ENCODE assay signal across 24 cellular contexts in genomic region chr14:105336477-105337287, GRCh38. TPM values are rescaled to one million over a fixed set of nuclear protein-coding genes. Genes with fewer than 3 reads are reported as not detected.
DNase-seq lines count a peak whose midpoint lies in the region; ATAC-seq and TF ChIP-seq lines count a peak whose summit lies in the region.
"Had no signal": no experiment of that assay in that cellular context is flagged by ENCODE, and none has a peak within 500 bp of the region (broad histone marks: within the 10 kb centered on the region; RNA-seq: fewer than 3 reads in every experiment).

No MANE protein-coding gene starts in this region.

- no peaks in the 10 kb centered on the region for H3K4me1 ChIP-seq in H9 (ENCODE audit: insufficient read depth, low read length)
- H3K4me1 ChIP-seq in psoas muscle = peaks cover 80% of the 10 kb centered on the region
- H3K4me1 ChIP-seq: uterus had no signal

- ATAC-seq in psoas muscle = no peak
- ATAC-seq in GM19328 (IDR thresholded peaks at IDR 0.05; ENCODE audit: unreplicated experiment) = no peak
- no peak for ATAC-seq in GM18511 (IDR thresholded peaks at IDR 0.05; ENCODE audit: unreplicated experiment)
- ATAC-seq: activated CD4-positive, alpha-beta T cell treated with anti-CD3 and anti-CD28 coated beads for 36 hours; activated CD8-positive, alpha-beta T cell treated with anti-CD3 and anti-CD28 coated beads, Interleukin-2, amount 10 ng/mL, durations not matched to agents 7 days and 5 days; stimulated activated effector memory CD8-positive, alpha-beta T cell treated with anti-CD3 and anti-CD28 coated beads, Interleukin-12 subunit alpha, Interleukin-12 subunit beta, amount 100 ng/mL, for 72 hours had no signal

- H3K4me1 Mint-ChIP-seq in H9 (peaks cover 12 to 27% of the 10 kb centered on the region in 2 experiments), endothelial cell (ENCODE audit: unreplicated experiment) (peaks cover 22% of the 10 kb centered on the region)

- H4K8ac ChIP-seq in H9 (replicated peaks; ENCODE audit: insufficient read length, low read depth, low read length) = no peak overlapping the region

- H3K14ac ChIP-seq in H9 (ENCODE audit: insufficient read depth, low read length) = no peak overlapping the region

- H2AFZ ChIP-seq in H9 (ENCODE audit: low read length) = no peak overlapping the region

- intact Hi-C loops in psoas muscle (cut with DNase I) = no loop called here

- no peak for TF ChIP-seq CTCF in H9 (conservative IDR thresholded peaks at IDR 0.05)
- no peak for TF ChIP-seq CTCF in endothelial cell (IDR thresholded peaks at IDR 0.05; ENCODE audit: unreplicated experiment)
- TF ChIP-seq CTCF in psoas muscle (IDR thresholded peaks at IDR 0.05) = no peak

- no peak overlapping the region for H2BK5ac ChIP-seq in H9 (ENCODE audit: insufficient read length, low read length)

- peaks cover 2% of the 10 kb centered on the region for H4K20me1 ChIP-seq in H9 (ENCODE audit: control insufficient read depth, insufficient read depth, insufficient read length)

- H3K4me3 ChIP-seq in psoas muscle (no peak overlapping the region), H7 (ENCODE audit: insufficient read depth, low read depth, low read length) (no peak overlapping the region)
- H3K4me3 ChIP-seq: suprapubic skin, uterus had no signal

- H3K36me3 ChIP-seq in psoas muscle (ENCODE audit: insufficient read depth in 1 of 2, low read depth in 1 of 2) (no peaks in the 10 kb centered on the region), H7 (replicated peaks; ENCODE audit: control insufficient read depth, insufficient read depth, low read length) (no peaks in the 10 kb centered on the region)
- H3K36me3 ChIP-seq: suprapubic skin, uterus had no signal

- no peak overlapping the region for H3K4ac ChIP-seq in H9 (ENCODE audit: low read depth, low read length)

- H3K79me1 ChIP-seq in H9 (ENCODE audit: insufficient read depth, low read depth, low read length, poor library complexity, severe bottlenecking) = peaks cover 5% of the 10 kb centered on the region

- H3K27me3 Mint-ChIP-seq in H9 (ENCODE audit: low read depth) = no peaks in the 10 kb centered on the region; the same call in 1 of the 2 replicates
- H3K27me3 Mint-ChIP-seq in endothelial cell (ENCODE audit: unreplicated experiment) = peaks cover 13% of the 10 kb centered on the region
- H3K27me3 Mint-ChIP-seq: activated CD4-positive, alpha-beta T cell treated with anti-CD3 and anti-CD28 coated beads for 36 hours had no signal

- no peak overlapping the region for H3T11ph ChIP-seq in H9 (ENCODE audit: low read length)

- H2BK120ac ChIP-seq in H9 (ENCODE audit: low read depth, low read length, poor library complexity, severe bottlenecking) = no peak overlapping the region

- no peak overlapping the region for H3K18ac ChIP-seq in H9 (ENCODE audit: insufficient read length, low read depth, low read length)

- WGBS in H9 (ENCODE audit: extremely low coverage, insufficient read length, low lambda C conversion rate) = no CpG with 5 or more reads among the region's 26 CpGs
- 68 to 79% (median 69%) methylated on average over 26 of the region's 26 CpGs for WGBS in psoas muscle, 3 donors

- H2BK15ac ChIP-seq in H9 (ENCODE audit: low read depth, low read length) = no peak overlapping the region

- H4K5ac ChIP-seq in H9 (ENCODE audit: insufficient read length, low read depth, low read length) = no peak overlapping the region

- H2AK5ac ChIP-seq in H9 (ENCODE audit: insufficient read length, low read length) = no peak overlapping the region

- H3K9me3 ChIP-seq in H9 (ENCODE audit: control insufficient read depth, low read depth, low read length) = no peaks in the 10 kb centered on the region
- H3K9me3 ChIP-seq in psoas muscle = no peaks in the 10 kb centered on the region
- H3K9me3 ChIP-seq: suprapubic skin, uterus had no signal

- no peak overlapping the region for H3K4me3 Mint-ChIP-seq in H9
- no peak overlapping the region for H3K4me3 Mint-ChIP-seq in endothelial cell (ENCODE audit: unreplicated experiment)
- H3K4me3 Mint-ChIP-seq: activated CD4-positive, alpha-beta T cell treated with anti-CD3 and anti-CD28 coated beads for 36 hours; activated CD8-positive, alpha-beta T cell treated with anti-CD3 and anti-CD28 coated beads, Interleukin-2, amount 10 ng/mL, durations not matched to agents 7 days and 5 days; activated naive CD8-positive, alpha-beta T cell treated with anti-CD3 and anti-CD28 coated beads, Interleukin-2, amount 10 ng/mL, durations not matched to agents 7 days and 5 days; stimulated activated effector memory CD8-positive, alpha-beta T cell treated with anti-CD3 and anti-CD28 coated beads, Interleukin-12 subunit alpha, Interleukin-12 subunit beta, amount 100 ng/mL, for 72 hours had no signal

- no peak overlapping the region for H3K9ac ChIP-seq in H9 (ENCODE audit: extremely low read depth, insufficient read length, low read length)

- no peak overlapping the region for H3K27ac ChIP-seq in H9 (ENCODE audit: insufficient read length, low read depth, low read length)
- peak overlapping the region; percentile 41 for H3K27ac ChIP-seq in psoas muscle
- H3K27ac ChIP-seq: RWPE1, suprapubic skin, uterus had no signal

- H3K9me3 Mint-ChIP-seq in H9 = peaks cover 0 to 4% of the 10 kb centered on the region in 2 experiments; a peak in 1 of 5 replicates
- no peaks in the 10 kb centered on the region for H3K9me3 Mint-ChIP-seq in endothelial cell (ENCODE audit: unreplicated experiment)
- H3K9me3 Mint-ChIP-seq: activated naive CD8-positive, alpha-beta T cell treated with anti-CD3 and anti-CD28 coated beads, Interleukin-2, amount 10 ng/mL, durations not matched to agents 7 days and 5 days; stimulated activated effector memory CD8-positive, alpha-beta T cell treated with anti-CD3 and anti-CD28 coated beads, Interleukin-12 subunit alpha, Interleukin-12 subunit beta, amount 100 ng/mL, for 72 hours had no signal

- no peak overlapping the region for H3K23ac ChIP-seq in H9 (ENCODE audit: insufficient read length, low read depth, low read length)

- H3K27me3 ChIP-seq in H9 (ENCODE audit: insufficient read depth, low read length) = no peaks in the 10 kb centered on the region
- no peaks in the 10 kb centered on the region for H3K27me3 ChIP-seq in psoas muscle (ENCODE audit: insufficient read depth in 3 of 3, low read length in 2 of 3)
- H3K27me3 ChIP-seq in H7 (ENCODE audit: control insufficient read depth, insufficient read depth, low read length) = no peaks in the 10 kb centered on the region
- H3K27me3 ChIP-seq: suprapubic skin, uterus had no signal

- no peak overlapping the region for H3K4me2 ChIP-seq in H9 (ENCODE audit: insufficient read depth, insufficient read length, low read length)

- H3K56ac ChIP-seq in H9 (ENCODE audit: insufficient read length, low read depth, low read length) = no peak overlapping the region

- no peak overlapping the region for H2BK20ac ChIP-seq in H9 (ENCODE audit: low read depth, low read length, poor library complexity, severe bottlenecking)

- H3K79me2 ChIP-seq in H9 (ENCODE audit: insufficient read depth, low read length) = peaks cover 8% of the 10 kb centered on the region; the same call in 1 of the 2 replicates

- DNase-seq in H9 = no peak
- DNase-seq in NCI-H2171 treated with DMSO at 0.1 percent for 48 hours (lab: John Stamatoyannopoulos, UW) = peak; percentile 9
- DNase-seq in endothelial cell (ENCODE audit: low spot score) = no peak
- no peak for DNase-seq in psoas muscle
- no peak for DNase-seq in H7
- DNase-seq in stimulated activated naive CD4-positive, alpha-beta T cell (lab: John Stamatoyannopoulos, UW) = no peak
- DNase-seq: activated CD4-positive, alpha-beta T cell treated with anti-CD3 and anti-CD28 coated beads for 36 hours; activated CD8-positive, alpha-beta T cell treated with anti-CD3 and anti-CD28 coated beads, Interleukin-2, amount 10 ng/mL, durations not matched to agents 7 days and 5 days; activated effector memory CD4-positive, alpha-beta T cell treated with anti-CD3 and anti-CD28 coated beads, Interleukin-2, amount 50 U/mL, for 16 hours; activated naive CD8-positive, alpha-beta T cell treated with anti-CD3 and anti-CD28 coated beads, Interleukin-2, amount 10 ng/mL, durations not matched to agents 7 days and 5 days; cerebellar nuclear complex; DND-41; Kasumi-1; NCI-H1436; NCI-H2107; NCI-H510A; stimulated activated CD4-positive, alpha-beta T cell treated with anti-CD3 and anti-CD28 coated beads, Interleukin-4, amount 100 ng/mL, for 24 hours; T-helper 2 cell; uterus had no signal

- H3K27ac Mint-ChIP-seq in H9 (peak overlapping the region in 2 of 3 experiments; percentile 53 to 55; a peak in 2 of 7 replicates), endothelial cell (ENCODE audit: unreplicated experiment) (peak overlapping the region; percentile 30)
- H3K27ac Mint-ChIP-seq: activated CD4-positive, alpha-beta T cell treated with anti-CD3 and anti-CD28 coated beads for 36 hours; activated CD8-positive, alpha-beta T cell treated with anti-CD3 and anti-CD28 coated beads, Interleukin-2, amount 10 ng/mL, durations not matched to agents 7 days and 5 days; activated naive CD8-positive, alpha-beta T cell treated with anti-CD3 and anti-CD28 coated beads, Interleukin-2, amount 10 ng/mL, durations not matched to agents 7 days and 5 days; stimulated activated effector memory CD8-positive, alpha-beta T cell treated with anti-CD3 and anti-CD28 coated beads, Interleukin-12 subunit alpha, Interleukin-12 subunit beta, amount 100 ng/mL, for 72 hours had no signal

- no peak overlapping the region for H4K91ac ChIP-seq in H9 (ENCODE audit: insufficient read length, low read depth, low read length)

- no peak overlapping the region for H2BK12ac ChIP-seq in H9 (ENCODE audit: insufficient read length, low read depth, low read length)

- H3K36me3 Mint-ChIP-seq in H9 (ENCODE audit: insufficient read depth in 1 of 3, low read depth in 3 of 3) (peaks cover 3 to 12% (median 6%) of the 10 kb centered on the region in 3 experiments; a peak in 6 of 7 replicates), endothelial cell (ENCODE audit: low read depth, unreplicated experiment) (peaks cover 4% of the 10 kb centered on the region)
- H3K36me3 Mint-ChIP-seq: activated naive CD8-positive, alpha-beta T cell treated with anti-CD3 and anti-CD28 coated beads, Interleukin-2, amount 10 ng/mL, durations not matched to agents 7 days and 5 days; stimulated activated effector memory CD8-positive, alpha-beta T cell treated with anti-CD3 and anti-CD28 coated beads, Interleukin-12 subunit alpha, Interleukin-12 subunit beta, amount 100 ng/mL, for 72 hours had no signal

- H3K23me2 ChIP-seq in H9 (ENCODE audit: insufficient read length, low read depth, low read length, poor library complexity, severe bottlenecking) = no peaks in the 10 kb centered on the region

RNA-seq across cellular contexts. Expression of gene PACS2, which starts 22.1 kb away (rescaled TPM):
- total RNA-seq in H9 (2021) (63.5 and 72.5 TPM in 2 replicates), endothelial cell (ENCODE audit: unreplicated experiment) (113 TPM), psoas muscle (10 to 100 TPM; 67.8 to 79.1 (median 75.3) TPM)
- 10 to 100 TPM; 57.1 to 83.1 (median 65.1) TPM for polyA plus RNA-seq in psoas muscle
- 79.2 and 112 TPM in 2 replicates for total RNA-seq in H7 (2014; rRNA removed; shearing (Covaris generic))

RNA-seq across cellular contexts. Expression of gene BRF1, which starts 35.9 kb away (rescaled TPM):
- total RNA-seq in H9 (2021) (27.0 and 28.3 TPM in 2 replicates), endothelial cell (ENCODE audit: unreplicated experiment) (40.9 TPM), psoas muscle (10 to 100 TPM; 17.1 to 26.2 (median 20.9) TPM)
- polyA plus RNA-seq in psoas muscle = 10 to 100 TPM; 12.9 to 15.3 (median 13.4) TPM
- 18.5 and 24.6 TPM in 2 replicates for total RNA-seq in H7 (2014; rRNA removed; shearing (Covaris generic))
